9 cellular contexts compared by ENCODE assay signal in genomic region chr4:92303621-92304027, GRCh38. TPM values are rescaled to one million over a fixed set of nuclear protein-coding genes. Genes with fewer than 3 reads are reported as not detected.
A peak's percentile ranks its signal among the peaks of the same experiment; 100 is the strongest.
DNase-seq lines count a peak whose midpoint lies in the region; ATAC-seq and TF ChIP-seq lines count a peak whose summit lies in the region.
"Had no signal": no experiment of that assay in that cellular context is flagged by ENCODE, and none has a peak within 500 bp of the region (broad histone marks: within the 10 kb centered on the region; RNA-seq: fewer than 3 reads in every experiment).

TSS of gene GRID2 (plus strand) at chr4:92303966.

- peak within 1 kb of the TSS; percentile 65 for H3K27ac Mint-ChIP-seq in activated naive CD8-positive, alpha-beta T cell treated with anti-CD3 and anti-CD28 coated beads, Interleukin-2, amount 10 ng/mL, durations not matched to agents 7 days and 5 days
- no peak within 1 kb of the TSS for H3K27ac Mint-ChIP-seq in activated naive CD8-positive, alpha-beta T cell treated with anti-CD3 and anti-CD28 coated beads, Interleukin-2, amount 50 U/mL, for 24 hours
- no peak within 1 kb of the TSS for H3K27ac Mint-ChIP-seq in stimulated activated effector memory CD8-positive, alpha-beta T cell treated with anti-CD3 and anti-CD28 coated beads, Interleukin-12 subunit alpha, Interleukin-12 subunit beta, amount 100 ng/mL, for 72 hours
- H3K27ac Mint-ChIP-seq in activated naive CD4-positive, alpha-beta T cell treated with anti-CD3 and anti-CD28 coated beads, Interleukin-2, amount 50 U/mL, for 72 hours: no peak within 1 kb of the TSS

- ATAC-seq in activated naive CD8-positive, alpha-beta T cell treated with anti-CD3 and anti-CD28 coated beads, Interleukin-2, amount 10 ng/mL, durations not matched to agents 7 days and 5 days (ENCODE audit: low read depth): no peak
- ATAC-seq in activated naive CD8-positive, alpha-beta T cell treated with anti-CD3 and anti-CD28 coated beads, Interleukin-2, amount 50 U/mL, for 24 hours: no peak
- ATAC-seq in GM18502 (IDR thresholded peaks at IDR 0.05; ENCODE audit: poor library complexity, unreplicated experiment): no peak
- ATAC-seq in stimulated activated effector memory CD8-positive, alpha-beta T cell treated with anti-CD3 and anti-CD28 coated beads, Interleukin-12 subunit alpha, Interleukin-12 subunit beta, amount 100 ng/mL, for 72 hours: no peak
- ATAC-seq in activated naive CD4-positive, alpha-beta T cell treated with anti-CD3 and anti-CD28 coated beads, Interleukin-2, amount 50 U/mL, for 72 hours: no peak

- POLR2A ChIA-PET in activated naive CD8-positive, alpha-beta T cell treated with anti-CD3 and anti-CD28 coated beads, Interleukin-2, amount 10 ng/mL, durations not matched to agents 7 days and 5 days (lab: Charles Lee): no interaction called here

- H3K4me3 ChIP-seq in breast epithelium: peak within 1 kb of the TSS in 2 of 3 donors; percentile 39 to 65
- H3K4me3 ChIP-seq in vagina: peak within 1 kb of the TSS; percentile 4 to 30

- intact Hi-C loops in breast epithelium (cut with DNase I; ENCODE audit: low total_unique reads): no loop called here
- intact Hi-C loops in vagina (cut with DNase I): no loop called here

- no peaks in the 10 kb centered on the region for H3K4me1 ChIP-seq in breast epithelium
- peaks cover 26% of the 10 kb centered on the region for H3K4me1 ChIP-seq in vagina

- peak within 1 kb of the TSS; percentile 30 for H3K4me3 Mint-ChIP-seq in activated naive CD8-positive, alpha-beta T cell treated with anti-CD3 and anti-CD28 coated beads, Interleukin-2, amount 10 ng/mL, durations not matched to agents 7 days and 5 days
- H3K4me3 Mint-ChIP-seq in activated naive CD8-positive, alpha-beta T cell treated with anti-CD3 and anti-CD28 coated beads, Interleukin-2, amount 50 U/mL, for 24 hours: no peak within 1 kb of the TSS
- no peak within 1 kb of the TSS for H3K4me3 Mint-ChIP-seq in stimulated activated effector memory CD8-positive, alpha-beta T cell treated with anti-CD3 and anti-CD28 coated beads, Interleukin-12 subunit alpha, Interleukin-12 subunit beta, amount 100 ng/mL, for 72 hours

- H3K27me3 ChIP-seq in breast epithelium: peaks cover 3 to 77% of the 10 kb centered on the region in 2 donors
- peaks cover 5% of the 10 kb centered on the region for H3K27me3 ChIP-seq in layer of hippocampus (ENCODE audit: control insufficient read depth, insufficient read depth, low read length)
- no peaks in the 10 kb centered on the region for H3K27me3 ChIP-seq in vagina

- no peaks in the 10 kb centered on the region for H3K36me3 Mint-ChIP-seq in activated naive CD8-positive, alpha-beta T cell treated with anti-CD3 and anti-CD28 coated beads, Interleukin-2, amount 10 ng/mL, durations not matched to agents 7 days and 5 days
- H3K36me3 Mint-ChIP-seq in activated naive CD8-positive, alpha-beta T cell treated with anti-CD3 and anti-CD28 coated beads, Interleukin-2, amount 50 U/mL, for 24 hours (ENCODE audit: low read depth): peaks cover 3% of the 10 kb centered on the region
- H3K36me3 Mint-ChIP-seq in stimulated activated effector memory CD8-positive, alpha-beta T cell treated with anti-CD3 and anti-CD28 coated beads, Interleukin-12 subunit alpha, Interleukin-12 subunit beta, amount 100 ng/mL, for 72 hours: no peaks in the 10 kb centered on the region
- peaks cover 7 to 23% of the 10 kb centered on the region in 2 donors for H3K36me3 Mint-ChIP-seq in activated naive CD4-positive, alpha-beta T cell treated with anti-CD3 and anti-CD28 coated beads, Interleukin-2, amount 50 U/mL, for 72 hours

- peaks cover 2% of the 10 kb centered on the region for H3K4me1 Mint-ChIP-seq in activated naive CD8-positive, alpha-beta T cell treated with anti-CD3 and anti-CD28 coated beads, Interleukin-2, amount 10 ng/mL, durations not matched to agents 7 days and 5 days
- H3K4me1 Mint-ChIP-seq in activated naive CD8-positive, alpha-beta T cell treated with anti-CD3 and anti-CD28 coated beads, Interleukin-2, amount 50 U/mL, for 24 hours: peaks cover 4% of the 10 kb centered on the region
- no peaks in the 10 kb centered on the region for H3K4me1 Mint-ChIP-seq in stimulated activated effector memory CD8-positive, alpha-beta T cell treated with anti-CD3 and anti-CD28 coated beads, Interleukin-12 subunit alpha, Interleukin-12 subunit beta, amount 100 ng/mL, for 72 hours

- no peak for TF ChIP-seq POLR2A in breast epithelium (IDR thresholded peaks at IDR 0.05)
- no peak for TF ChIP-seq POLR2A in vagina (IDR thresholded peaks at IDR 0.05)

- DNase-seq in activated naive CD8-positive, alpha-beta T cell treated with anti-CD3 and anti-CD28 coated beads, Interleukin-2, amount 10 ng/mL, durations not matched to agents 7 days and 5 days: no peak
- no peak for DNase-seq in activated naive CD8-positive, alpha-beta T cell treated with anti-CD3 and anti-CD28 coated beads, Interleukin-2, amount 50 U/mL, for 24 hours
- DNase-seq in breast epithelium (ENCODE audit: low spot score in 2 of 2) (no peak), vagina (ENCODE audit: extremely low spot score in 2 of 2) (no peak)
- DNase-seq in stimulated activated effector memory CD8-positive, alpha-beta T cell treated with anti-CD3 and anti-CD28 coated beads, Interleukin-12 subunit alpha, Interleukin-12 subunit beta, amount 100 ng/mL, for 72 hours (ENCODE audit: low spot score in 2 of 2): no peak
- DNase-seq in activated naive CD4-positive, alpha-beta T cell treated with anti-CD3 and anti-CD28 coated beads, Interleukin-2, amount 50 U/mL, for 72 hours (ENCODE audit: low spot score in 2 of 2): no peak

- H3K36me3 ChIP-seq in breast epithelium (no peaks in the 10 kb centered on the region), vagina (no peaks in the 10 kb centered on the region)

- no peaks in the 10 kb centered on the region for H3K9me3 ChIP-seq in breast epithelium
- no peaks in the 10 kb centered on the region for H3K9me3 ChIP-seq in vagina

- peaks cover 41% of the 10 kb centered on the region for H3K27me3 Mint-ChIP-seq in activated naive CD8-positive, alpha-beta T cell treated with anti-CD3 and anti-CD28 coated beads, Interleukin-2, amount 10 ng/mL, durations not matched to agents 7 days and 5 days
- peaks cover 33% of the 10 kb centered on the region for H3K27me3 Mint-ChIP-seq in activated naive CD8-positive, alpha-beta T cell treated with anti-CD3 and anti-CD28 coated beads, Interleukin-2, amount 50 U/mL, for 24 hours

- peaks cover 1% of the 10 kb centered on the region for H3K9me3 Mint-ChIP-seq in activated naive CD8-positive, alpha-beta T cell treated with anti-CD3 and anti-CD28 coated beads, Interleukin-2, amount 10 ng/mL, durations not matched to agents 7 days and 5 days
- H3K9me3 Mint-ChIP-seq in activated naive CD8-positive, alpha-beta T cell treated with anti-CD3 and anti-CD28 coated beads, Interleukin-2, amount 50 U/mL, for 24 hours: no peaks in the 10 kb centered on the region
- peaks cover 4% of the 10 kb centered on the region for H3K9me3 Mint-ChIP-seq in stimulated activated effector memory CD8-positive, alpha-beta T cell treated with anti-CD3 and anti-CD28 coated beads, Interleukin-12 subunit alpha, Interleukin-12 subunit beta, amount 100 ng/mL, for 72 hours
- peaks cover 0 to 5% of the 10 kb centered on the region in 2 donors for H3K9me3 Mint-ChIP-seq in activated naive CD4-positive, alpha-beta T cell treated with anti-CD3 and anti-CD28 coated beads, Interleukin-2, amount 50 U/mL, for 72 hours

- no peak for TF ChIP-seq CTCF in breast epithelium (IDR thresholded peaks at IDR 0.05)
- no peak for TF ChIP-seq CTCF in vagina (IDR thresholded peaks at IDR 0.05)

- H3K27ac ChIP-seq in breast epithelium: no peak within 1 kb of the TSS
- H3K27ac ChIP-seq in layer of hippocampus (ENCODE audit: low read depth, low read length): peak within 1 kb of the TSS; percentile 91
- no peak within 1 kb of the TSS for H3K27ac ChIP-seq in vagina

RNA-seq across cellular contexts. Expression of gene GRID2, which starts in this region (rescaled TPM):
- not detected for total RNA-seq in activated naive CD8-positive, alpha-beta T cell treated with anti-CD3 and anti-CD28 coated beads, Interleukin-2, amount 10 ng/mL, durations not matched to agents 7 days and 5 days
- under 1 TPM; under 0.01 TPM for total RNA-seq in breast epithelium
- not detected for total RNA-seq in vagina
- not detected for total RNA-seq in activated naive CD4-positive, alpha-beta T cell treated with anti-CD3 and anti-CD28 coated beads, Interleukin-2, amount 50 U/mL, for 72 hours
- total RNA-seq: mononuclear cell had no signal
